Comparison of ENCODE assay signal across 9 cellular contexts in the genomic region with DNA sequence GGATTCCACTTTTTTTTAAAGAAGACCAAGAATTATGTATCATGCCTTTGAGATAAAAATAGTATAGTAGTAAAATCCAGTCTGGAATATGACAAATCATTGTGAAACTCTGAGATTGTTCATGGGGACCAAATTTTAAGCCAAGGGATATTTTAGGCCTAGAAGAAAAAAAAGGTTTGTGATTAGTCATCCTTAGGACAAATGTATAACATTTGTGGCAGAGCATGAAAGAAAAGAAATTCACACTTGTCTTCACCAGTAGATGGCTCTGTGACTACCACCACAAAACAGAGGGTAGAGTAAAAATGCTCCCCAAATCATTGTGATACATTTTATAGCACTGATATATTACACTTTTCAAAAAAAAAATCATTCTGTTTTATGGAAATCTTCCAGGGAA.
A peak's percentile ranks its signal among the peaks of the same experiment; 100 is the strongest.
DNase-seq lines count a peak whose midpoint lies in the region; ATAC-seq and TF ChIP-seq lines count a peak whose summit lies in the region.
"Had no signal": no experiment of that assay in that cellular context is flagged by ENCODE, and none has a peak within 500 bp of the region (broad histone marks: within the 10 kb centered on the region; RNA-seq: fewer than 3 reads in every experiment).

No MANE protein-coding gene starts in this region.

- no peak overlapping the region for H3K4me2 ChIP-seq in hepatocyte

- H3K4me1 ChIP-seq in BE2C (no peaks in the 10 kb centered on the region), RWPE2 (ENCODE audit: insufficient read depth, poor library complexity, severe bottlenecking) (no peaks in the 10 kb centered on the region), hepatocyte (ENCODE audit: insufficient read depth) (no peaks in the 10 kb centered on the region)

- H4K20me1 ChIP-seq in hepatocyte (ENCODE audit: insufficient read depth, poor library complexity, severe bottlenecking) = no peaks in the 10 kb centered on the region

- H3K27ac ChIP-seq in RWPE2 (ENCODE audit: poor library complexity, severe bottlenecking) = no peak overlapping the region
- H3K27ac ChIP-seq in hepatocyte = no peak overlapping the region

- H3K9me3 ChIP-seq in BE2C (no peaks in the 10 kb centered on the region), RWPE2 (ENCODE audit: severe bottlenecking) (no peaks in the 10 kb centered on the region), hepatocyte (ENCODE audit: low read depth) (no peaks in the 10 kb centered on the region)

- H2AFZ ChIP-seq in hepatocyte = no peak overlapping the region

- no peaks in the 10 kb centered on the region for H3K79me2 ChIP-seq in hepatocyte

- no peaks in the 10 kb centered on the region for H3K27me3 ChIP-seq in BE2C
- no peaks in the 10 kb centered on the region for H3K27me3 ChIP-seq in RWPE2 (ENCODE audit: insufficient read depth, poor library complexity, severe bottlenecking)
- no peaks in the 10 kb centered on the region for H3K27me3 ChIP-seq in hepatocyte

- H3K4me3 ChIP-seq in BE2C (ENCODE audit: low read depth, low read length) = no peak overlapping the region
- H3K4me3 ChIP-seq in RWPE2 (ENCODE audit: severe bottlenecking) = no peak overlapping the region
- no peak overlapping the region for H3K4me3 ChIP-seq in hepatocyte

- no peaks in the 10 kb centered on the region for H3K9me2 ChIP-seq in hepatocyte (replicated peaks; ENCODE audit: insufficient read depth)

- DNase-seq in BE2C (no peak), H4 (ENCODE audit: low spot score) (peak; percentile 47), RWPE2 (ENCODE audit: low spot score) (no peak), hepatocyte (ENCODE audit: low spot score) (no peak), NCI-H187 treated with DMSO at 0.1 percent for 48 hours (lab: John Stamatoyannopoulos, UW) (no peak)
- DNase-seq: activated T-cell treated with anti-CD3 and anti-CD28 coated beads, Interleukin-2, amount 50 U/mL, for 4 hours had no signal

- TF ChIP-seq CTCF in BE2C (IDR thresholded peaks at IDR 0.05; ENCODE audit: low read depth, low read length) = peak; percentile 58
- peak; percentile 34 for TF ChIP-seq CTCF in RWPE2 (IDR thresholded peaks at IDR 0.05; ENCODE audit: poor library complexity, severe bottlenecking)
- peak; percentile 39 for TF ChIP-seq CTCF in hepatocyte (IDR thresholded peaks at IDR 0.05; ENCODE audit: poor library complexity)

- H3K36me3 ChIP-seq in BE2C = no peaks in the 10 kb centered on the region
- H3K36me3 ChIP-seq in RWPE2 (ENCODE audit: low read depth) = no peaks in the 10 kb centered on the region
- H3K36me3 ChIP-seq in hepatocyte (replicated peaks; ENCODE audit: insufficient read depth, low read depth) = no peaks in the 10 kb centered on the region

- ATAC-seq in RWPE2 (ENCODE audit: low read depth) = no peak
- ATAC-seq in GM21619 (IDR thresholded peaks at IDR 0.05; ENCODE audit: unreplicated experiment) = no peak
- ATAC-seq in HG03045 (IDR thresholded peaks at IDR 0.05; ENCODE audit: unreplicated experiment) = no peak
- ATAC-seq in GM18907 (IDR thresholded peaks at IDR 0.05; ENCODE audit: unreplicated experiment) = no peak
- ATAC-seq: activated T-cell treated with anti-CD3 and anti-CD28 coated beads, Interleukin-2, amount 50 U/mL, for 4 hours had no signal
